Comparison of ENCODE assay signal across 8 cellular contexts in the genomic region with DNA sequence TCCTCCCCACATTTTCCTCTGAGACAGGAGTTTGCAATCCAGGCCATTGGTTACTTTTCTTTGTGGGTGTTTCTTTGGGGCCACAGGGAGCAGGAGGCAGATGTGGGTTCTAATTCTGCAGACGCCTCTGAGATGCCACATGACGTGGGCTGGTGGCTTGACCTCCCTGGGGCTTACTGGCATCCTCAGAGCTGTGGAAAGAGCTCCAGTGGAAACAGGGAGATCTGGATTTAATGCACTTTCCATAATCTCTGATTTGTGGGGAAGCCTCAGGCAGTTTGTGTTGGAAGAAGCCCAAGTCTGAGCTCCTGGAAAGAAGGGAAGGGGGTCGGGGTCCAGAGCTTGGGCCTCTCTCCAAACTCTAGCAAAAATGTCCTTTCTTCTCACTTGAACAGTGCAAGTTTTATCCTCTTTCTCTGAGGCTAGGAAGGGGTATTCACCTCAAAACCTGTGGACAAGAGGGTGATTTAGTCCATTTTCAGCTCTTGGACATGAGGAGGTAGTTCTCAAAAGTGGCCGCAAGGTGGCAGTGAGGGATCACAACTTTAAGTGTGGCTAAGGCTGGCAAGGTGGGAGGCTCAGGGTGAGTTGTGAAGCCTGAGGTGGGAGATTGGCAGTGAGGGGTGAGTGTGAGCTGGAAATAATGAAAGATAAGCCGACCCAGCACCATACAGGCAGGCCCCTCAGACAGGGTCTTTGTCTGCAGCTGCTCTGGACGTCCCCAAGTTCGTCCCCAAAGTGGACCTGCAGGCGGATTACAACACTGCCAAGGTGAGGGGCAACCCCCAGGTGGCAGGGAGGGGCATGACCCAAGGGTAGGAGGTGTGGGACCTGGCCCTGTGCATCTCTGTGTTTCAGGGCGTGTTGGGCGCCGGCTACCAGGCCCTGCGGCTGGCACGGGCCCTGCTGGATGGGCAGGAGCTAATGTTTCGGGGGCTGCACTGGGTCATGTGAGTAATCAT. TPM values are rescaled to one million over a fixed set of nuclear protein-coding genes. Genes with fewer than 3 reads are reported as not detected.
DNase-seq lines count a peak whose midpoint lies in the region; ATAC-seq and TF ChIP-seq lines count a peak whose summit lies in the region.

No MANE protein-coding gene starts in this region.

- no peaks in the 10 kb centered on the region for H3K4me1 ChIP-seq in hepatocyte (ENCODE audit: insufficient read depth)

- DNase-seq in SIG-M5 treated with dmso at 0.1 percent for 504 hours (lab: John Stamatoyannopoulos, UW; ENCODE audit: unreplicated experiment) (peak; percentile 75), SIG-M5 (lab: John Stamatoyannopoulos, UW) (no peak), NCI-H187 (lab: John Stamatoyannopoulos, UW) (peak; percentile 60 to 91), T1000 (lab: John Stamatoyannopoulos, UW) (peak; percentile 66), anterior cingulate cortex (lab: John Stamatoyannopoulos, UW) (peak in 36 of 58 donors; percentile 8 to 76 (median 32)), hepatocyte (ENCODE audit: low spot score) (peak; percentile 88)
- DNase-seq in stimulated activated CD4-positive, alpha-beta T cell treated with anti-CD3 and anti-CD28 coated beads, Interleukin-12 subunit alpha, Interleukin-12 subunit beta, amount 100 ng/mL, for 4 hours: peak; percentile 64

- H3K27ac ChIP-seq in hepatocyte: no peak overlapping the region

- H3K27me3 ChIP-seq in hepatocyte: no peaks in the 10 kb centered on the region

- 78% methylated on average over 14 of the region's 14 CpGs for WGBS in hepatocyte (ENCODE audit: low lambda C conversion rate, missing lambda C conversion rate)

- TF ChIP-seq CTCF in hepatocyte (IDR thresholded peaks at IDR 0.05; ENCODE audit: poor library complexity): peak; percentile 77

- no peak overlapping the region for H2AFZ ChIP-seq in hepatocyte

- no peaks in the 10 kb centered on the region for H4K20me1 ChIP-seq in hepatocyte (ENCODE audit: insufficient read depth, poor library complexity, severe bottlenecking)

- no peaks in the 10 kb centered on the region for H3K36me3 ChIP-seq in hepatocyte (replicated peaks; ENCODE audit: insufficient read depth, low read depth)

- H3K9me2 ChIP-seq in hepatocyte (replicated peaks; ENCODE audit: insufficient read depth): no peaks in the 10 kb centered on the region

- no peaks in the 10 kb centered on the region for H3K79me2 ChIP-seq in hepatocyte

- H3K9me3 ChIP-seq in hepatocyte (ENCODE audit: low read depth): no peaks in the 10 kb centered on the region

- ATAC-seq in GM21360 (IDR thresholded peaks at IDR 0.05; ENCODE audit: unreplicated experiment): no peak

- no peak overlapping the region for H3K4me2 ChIP-seq in hepatocyte

- H3K4me3 ChIP-seq in hepatocyte: no peak overlapping the region

RNA-seq across cellular contexts. Expression of a gene that starts 9.2 kb away (rescaled TPM):
- total RNA-seq in hepatocyte: 6.4 and 7.3 TPM in 2 replicates
- 5.9 and 6.4 TPM in 2 replicates for polyA plus RNA-seq in hepatocyte

RNA-seq across cellular contexts. Expression of a gene that starts 27.9 kb away (rescaled TPM):
- 2.0 TPM in 2 replicates for total RNA-seq in hepatocyte
- polyA plus RNA-seq in hepatocyte: 1.6 and 2.3 TPM in 2 replicates
